Comparison of ENCODE assay signal across 8 cellular contexts in genomic region chr11:78575478-78575877, GRCh38. TPM values are rescaled to one million over a fixed set of nuclear protein-coding genes. Genes with fewer than 3 reads are reported as not detected.
DNase-seq lines count a peak whose midpoint lies in the region; ATAC-seq lines count a peak whose summit lies in the region.

No MANE protein-coding gene starts in this region.

- peak overlapping the region; percentile 96 for H3K4me3 Mint-ChIP-seq in activated CD4-positive, alpha-beta memory T cell treated with anti-CD3 and anti-CD28 coated beads for 36 hours
- peak overlapping the region; percentile 94 for H3K4me3 Mint-ChIP-seq in stimulated activated memory B cell treated with anti-CD40 and anti-IgM and Interleukin-4, amounts not matched to agents 10 μg/mL and 1 μg/mL and 100 μg/mL, for 72 hours

- no peaks in the 10 kb centered on the region for H3K27me3 ChIP-seq in HUES48 (ENCODE audit: control insufficient read depth, insufficient read depth, low read length)

- no peak overlapping the region for H3K9ac ChIP-seq in HUES48 (ENCODE audit: low read depth, low read length)

- CTCF ChIA-PET in activated CD4-positive, alpha-beta memory T cell treated with anti-CD3 and anti-CD28 coated beads for 36 hours (lab: Charles Lee), result interaction anchor here (0.8 to 4.8 kb wide), 5 partner anchors 11 to 158 kb away, joined by 3 to 48 read pairs (median 8); partner anchors contain the start of gene GAB2

- no peak for ATAC-seq in stimulated activated memory B cell treated with anti-CD40 and anti-IgM and Interleukin-4, amounts not matched to agents 10 μg/mL and 1 μg/mL and 100 μg/mL, for 72 hours
- ATAC-seq in sciatic nerve, result no peak
- ATAC-seq in GM18861 (IDR thresholded peaks at IDR 0.05; ENCODE audit: unreplicated experiment), result no peak

- POLR2A ChIA-PET in activated CD4-positive, alpha-beta memory T cell treated with anti-CD3 and anti-CD28 coated beads for 36 hours (lab: Charles Lee), result no interaction called here

- peaks cover 25% of the 10 kb centered on the region for H3K36me3 ChIP-seq in HUES48 (ENCODE audit: control insufficient read depth, insufficient read depth, low read length)

- no peaks in the 10 kb centered on the region for H3K9me3 ChIP-seq in HUES48 (ENCODE audit: control insufficient read depth, insufficient read depth, low read length)

- H3K4me3 ChIP-seq in HUES48 (ENCODE audit: low read depth, low read length), result peak overlapping the region; percentile 85
- H3K4me3 ChIP-seq in iPS-11a (ENCODE audit: low read depth, low read length), result peak overlapping the region; percentile 93

- H3K27ac ChIP-seq in HUES48 (ENCODE audit: low read depth, low read length), result peak overlapping the region; percentile 26

- peaks cover 21% of the 10 kb centered on the region for H3K4me1 Mint-ChIP-seq in activated CD4-positive, alpha-beta memory T cell treated with anti-CD3 and anti-CD28 coated beads for 36 hours (ENCODE audit: low read depth)
- peaks cover 31% of the 10 kb centered on the region for H3K4me1 Mint-ChIP-seq in stimulated activated memory B cell treated with anti-CD40 and anti-IgM and Interleukin-4, amounts not matched to agents 10 μg/mL and 1 μg/mL and 100 μg/mL, for 72 hours

- H3K9me3 Mint-ChIP-seq in activated CD4-positive, alpha-beta memory T cell treated with anti-CD3 and anti-CD28 coated beads for 36 hours, result no peaks in the 10 kb centered on the region
- H3K9me3 Mint-ChIP-seq in stimulated activated memory B cell treated with anti-CD40 and anti-IgM and Interleukin-4, amounts not matched to agents 10 μg/mL and 1 μg/mL and 100 μg/mL, for 72 hours, result no peaks in the 10 kb centered on the region

- no peak overlapping the region for H3K27ac Mint-ChIP-seq in activated CD4-positive, alpha-beta memory T cell treated with anti-CD3 and anti-CD28 coated beads for 36 hours
- H3K27ac Mint-ChIP-seq in stimulated activated memory B cell treated with anti-CD40 and anti-IgM and Interleukin-4, amounts not matched to agents 10 μg/mL and 1 μg/mL and 100 μg/mL, for 72 hours, result peak overlapping the region; percentile 95

- H3K4me1 ChIP-seq in HUES48 (ENCODE audit: control insufficient read depth, insufficient read depth, low read length), result peaks cover 9% of the 10 kb centered on the region; the same call in 1 of the 2 replicates

- intact Hi-C loops in activated CD4-positive, alpha-beta memory T cell treated with anti-CD3 and anti-CD28 coated beads for 36 hours (cut with micrococcal nuclease), result no loop called here
- intact Hi-C loops in sciatic nerve (cut with DNase I), result no loop called here

- H3K27me3 Mint-ChIP-seq in activated CD4-positive, alpha-beta memory T cell treated with anti-CD3 and anti-CD28 coated beads for 36 hours, result no peaks in the 10 kb centered on the region
- no peaks in the 10 kb centered on the region for H3K27me3 Mint-ChIP-seq in stimulated activated memory B cell treated with anti-CD40 and anti-IgM and Interleukin-4, amounts not matched to agents 10 μg/mL and 1 μg/mL and 100 μg/mL, for 72 hours

- DNase-seq in activated CD4-positive, alpha-beta memory T cell treated with anti-CD3 and anti-CD28 coated beads for 36 hours, result no peak
- no peak for DNase-seq in activated CD4-positive, CD25-positive, alpha-beta regulatory T cell (lab: John Stamatoyannopoulos, UW)
- DNase-seq in sciatic nerve (ENCODE audit: low spot score) (no peak), NCI-H128 (lab: John Stamatoyannopoulos, UW; ENCODE audit: unreplicated experiment) (no peak)

- H3K36me3 Mint-ChIP-seq in activated CD4-positive, alpha-beta memory T cell treated with anti-CD3 and anti-CD28 coated beads for 36 hours, result peaks cover 11% of the 10 kb centered on the region
- H3K36me3 Mint-ChIP-seq in stimulated activated memory B cell treated with anti-CD40 and anti-IgM and Interleukin-4, amounts not matched to agents 10 μg/mL and 1 μg/mL and 100 μg/mL, for 72 hours, result peaks cover 14% of the 10 kb centered on the region

RNA-seq across cellular contexts. Expression of gene NARS2, which starts 0.8 kb away (rescaled TPM):
- 10 to 100 TPM; 22.7 to 24.6 TPM for total RNA-seq in activated CD4-positive, alpha-beta memory T cell treated with anti-CD3 and anti-CD28 coated beads for 36 hours
- 15.0 TPM for total RNA-seq in sciatic nerve
